21 cellular contexts compared by ENCODE assay signal in the genomic region with DNA sequence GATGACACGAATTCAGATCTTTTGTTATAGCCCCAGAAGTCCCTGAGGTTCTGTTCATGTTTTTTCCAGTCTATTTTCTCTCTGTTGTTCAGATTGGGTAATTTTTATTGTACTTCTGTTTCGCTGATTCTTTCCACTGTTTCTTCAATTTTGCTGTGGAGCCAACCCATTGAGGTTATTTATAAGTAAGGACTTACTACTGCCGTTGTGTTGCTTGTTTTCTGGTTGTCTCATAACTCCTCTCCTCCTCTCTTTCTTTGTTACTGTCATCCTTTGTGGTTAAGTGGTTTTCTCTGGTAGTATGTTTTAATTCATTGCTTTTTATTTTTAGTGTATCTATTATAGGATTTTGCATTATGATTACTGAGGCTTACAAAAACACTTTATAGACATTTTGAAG.
"Had no signal": no experiment of that assay in that cellular context is flagged by ENCODE, and none has a peak within 500 bp of the region (broad histone marks: within the 10 kb centered on the region; RNA-seq: fewer than 3 reads in every experiment).

No MANE protein-coding gene starts in this region.

- H3K36me3 ChIP-seq: right atrium auricular region, stomach had no signal

- DNase-seq: activated CD4-positive, alpha-beta T cell treated with anti-CD3 and anti-CD28 coated beads, Interleukin-2, amount 10 ng/mL, durations not matched to agents 7 days and 5 days; activated CD8-positive, alpha-beta memory T cell treated with anti-CD3 and anti-CD28 coated beads, Interleukin-2, amount 50 U/mL, for 4 hours; activated gamma-delta T cell treated with Interleukin-2 at 50 U/mL for 16 hours; activated naive CD8-positive, alpha-beta T cell treated with anti-CD3 and anti-CD28 coated beads for 36 hours; activated T-cell treated with anti-CD3 and anti-CD28 coated beads, Interleukin-2, amount 50 U/mL, for 48 hours; amygdala; caudate nucleus; dorsolateral prefrontal cortex; foreskin keratinocyte; hippocampal formation; kidney; midbrain; occipital lobe; stomach; trophoblast cell had no signal

- H3K9me3 ChIP-seq: right atrium auricular region, stomach had no signal

- H3K27ac ChIP-seq: dorsolateral prefrontal cortex, right atrium auricular region, stomach had no signal

- H3K4me1 ChIP-seq: right atrium auricular region had no signal

- H3K27ac Mint-ChIP-seq: activated CD4-positive, alpha-beta T cell treated with anti-CD3 and anti-CD28 coated beads, Interleukin-2, amount 10 ng/mL, durations not matched to agents 7 days and 5 days; activated naive CD8-positive, alpha-beta T cell treated with anti-CD3 and anti-CD28 coated beads for 36 hours; brain; T-helper 1 cell treated with Interleukin-12 subunit alpha and Interleukin-12 subunit beta and Interleukin-4 antibody, amounts not matched to agents 30 μg/mL and 1 μg/mL, for 36 hours had no signal

- H3K27me3 ChIP-seq: foreskin keratinocyte, right atrium auricular region had no signal

- H3K4me3 Mint-ChIP-seq: activated CD4-positive, alpha-beta T cell treated with anti-CD3 and anti-CD28 coated beads, Interleukin-2, amount 10 ng/mL, durations not matched to agents 7 days and 5 days; activated naive CD8-positive, alpha-beta T cell treated with anti-CD3 and anti-CD28 coated beads for 36 hours; brain; T-helper 1 cell treated with Interleukin-12 subunit alpha and Interleukin-12 subunit beta and Interleukin-4 antibody, amounts not matched to agents 30 μg/mL and 1 μg/mL, for 36 hours had no signal

- H3K4me1 Mint-ChIP-seq: brain had no signal

- H3K36me3 Mint-ChIP-seq: brain had no signal

- H3K9me3 Mint-ChIP-seq: activated CD4-positive, alpha-beta T cell treated with anti-CD3 and anti-CD28 coated beads, Interleukin-2, amount 10 ng/mL, durations not matched to agents 7 days and 5 days; T-helper 1 cell treated with Interleukin-12 subunit alpha and Interleukin-12 subunit beta and Interleukin-4 antibody, amounts not matched to agents 30 μg/mL and 1 μg/mL, for 36 hours had no signal

- ATAC-seq: activated CD4-positive, CD25-positive, alpha-beta regulatory T cell treated with anti-CD3 and anti-CD28 coated beads, Interleukin-2, amount 50 U/mL, for 24 hours; left lobe of liver had no signal

- H3K4me3 ChIP-seq: dorsolateral prefrontal cortex, lung, right atrium auricular region, stomach had no signal
